8 cellular contexts compared by ENCODE assay signal in the genomic region with DNA sequence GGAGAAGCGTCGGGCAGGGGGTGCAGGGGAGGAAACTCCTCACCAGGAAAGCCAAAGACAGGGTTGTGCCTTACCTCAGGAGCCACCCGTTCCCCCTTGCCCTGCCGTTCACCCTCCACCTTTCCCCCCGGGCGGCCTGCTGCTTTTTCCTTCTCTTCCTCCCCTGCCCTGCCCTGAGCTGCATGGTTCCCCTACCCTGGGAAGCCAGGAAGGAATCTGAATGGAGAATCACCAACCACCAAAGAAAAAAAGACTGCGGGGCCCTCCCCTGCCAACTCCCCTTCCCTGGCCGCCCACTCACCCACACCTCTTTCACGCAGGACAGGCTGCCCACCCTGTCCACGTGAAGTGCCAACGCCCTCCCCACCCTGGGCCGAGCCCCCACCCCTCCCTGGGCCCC. TPM values are rescaled to one million over a fixed set of nuclear protein-coding genes. Genes with fewer than 3 reads are reported as not detected.
DNase-seq lines count a peak whose midpoint lies in the region; ATAC-seq, FAIRE-seq and TF ChIP-seq lines count a peak whose summit lies in the region.

No MANE protein-coding gene starts in this region.

- ATAC-seq in A549 (no peak; a peak in 2 of 6 replicates), left ventricle myocardium superior (peak; percentile 10), GM19395 (IDR thresholded peaks at IDR 0.05; ENCODE audit: unreplicated experiment) (no peak)

- FAIRE-seq in A549 (lab: Jason Lieb, UNC) = no peak

- H3K27ac ChIP-seq in A549 (peak overlapping the region; percentile 91 to 99), HUES64 (ENCODE audit: low read depth, low read length) (peak overlapping the region; percentile 93)

- CTCF ChIA-PET in A549 (lab: Yijun Ruan, JAX) = interaction anchor here (0.7 to 3.1 kb wide), 8 partner anchors 85 to 433 kb away, joined by 3 to 32 read pairs (median 4); a partner anchor contains a TSS

- TF ChIP-seq CTCF in A549 (IDR thresholded peaks at IDR 0.05) = no peak

- no peak for TF ChIP-seq EP300 in A549 (IDR thresholded peaks at IDR 0.05)

- no peak for DNase-seq in A549 (ENCODE audit: low read depth in 1 of 2, low spot score in 1 of 2)
- peak; percentile 13 for DNase-seq in activated effector memory CD4-positive, alpha-beta T cell treated with Interleukin-2 at 50 U/mL for 16 hours
- no peak for DNase-seq in left ventricle myocardium superior
- no peak for DNase-seq in NCI-H510A treated with DMSO at 0.1 percent for 48 hours (lab: John Stamatoyannopoulos, UW)
- no peak for DNase-seq in NCI-H1417 treated with DMSO at 0.1 percent for 48 hours (lab: John Stamatoyannopoulos, UW)

- H3K9me3 ChIP-seq in A549 (no peaks in the 10 kb centered on the region), HUES64 (ENCODE audit: insufficient read depth, low read depth, low read length) (no peaks in the 10 kb centered on the region), skeletal muscle satellite cell (replicated peaks; ENCODE audit: low read length) (no peaks in the 10 kb centered on the region)

- intact Hi-C loops in left ventricle myocardium superior (cut with micrococcal nuclease) = no loop called here

- peaks cover 28% of the 10 kb centered on the region for H3K36me3 ChIP-seq in HUES64 (ENCODE audit: insufficient read depth, low read length)
- peaks cover 25% of the 10 kb centered on the region for H3K36me3 ChIP-seq in skeletal muscle satellite cell (ENCODE audit: insufficient read depth, low read length)

- H3K9ac ChIP-seq in HUES64 (ENCODE audit: low read depth, low read length) = peak overlapping the region; percentile 96
- H3K9ac ChIP-seq in skeletal muscle satellite cell (ENCODE audit: low read depth, low read length) = peak overlapping the region; percentile 98

- peaks cover 48% of the 10 kb centered on the region for H3K4me1 ChIP-seq in A549
- no peaks in the 10 kb centered on the region; the same call in 1 of the 2 replicates for H3K4me1 ChIP-seq in HUES64 (ENCODE audit: insufficient read depth, low read length)
- H3K4me1 ChIP-seq in skeletal muscle satellite cell (ENCODE audit: control insufficient read depth, insufficient read depth, low read length) = peaks cover 27% of the 10 kb centered on the region

- POLR2A ChIA-PET in A549 (lab: Yijun Ruan, JAX) = interaction anchor here (0.5 to 1.7 kb wide), 13 partner anchors 11 to 265 kb away, joined by 3 to 13 read pairs (median 5); a partner anchor contains a TSS

- no peaks in the 10 kb centered on the region for H3K27me3 ChIP-seq in HUES64 (ENCODE audit: insufficient read depth, low read length)
- no peaks in the 10 kb centered on the region for H3K27me3 ChIP-seq in skeletal muscle satellite cell (ENCODE audit: control insufficient read depth, insufficient read depth, low read length)

- TF ChIP-seq POLR2A in A549 (IDR thresholded peaks at IDR 0.05; ENCODE audit: low read length) = no peak

- no peak for TF ChIP-seq RAD21 in A549 (conservative IDR thresholded peaks at IDR 0.05 in 1 of 2, IDR thresholded peaks at IDR 0.05 in 1 of 2)

- peak overlapping the region; percentile 66 for H3K4me3 ChIP-seq in A549
- H3K4me3 ChIP-seq in HUES64 (ENCODE audit: low read length) = peak overlapping the region; percentile 82
- H3K4me3 ChIP-seq in skeletal muscle satellite cell (ENCODE audit: low read length) = peak overlapping the region; percentile 83

- 59% methylated on average over 7 of the region's 12 CpGs for WGBS in A549 (ENCODE audit: missing lambda C conversion rate)
- 41% methylated on average over 7 of the region's 12 CpGs for WGBS in HUES64

- H3K4me2 ChIP-seq in A549 = peak overlapping the region; percentile 91
- H3K4me2 ChIP-seq in skeletal muscle satellite cell (ENCODE audit: low read length) = peak overlapping the region; percentile 89

TF ChIP-seq in A549, 52 proteins besides CTCF, POLR2A, EP300 and RAD21:
- TF ChIP-seq BHLHE40 (IDR thresholded peaks at IDR 0.05; ENCODE audit: low read depth, low read length) (no peak), FOSB (CRISPR knock-in tag; IDR thresholded peaks at IDR 0.05) (no peak), MYC (IDR thresholded peaks at IDR 0.05; ENCODE audit: borderline replicate concordance, low read length) (no peak), KDM5A (IDR thresholded peaks at IDR 0.05) (no peak), TP53 (CRISPR knock-in tag; IDR thresholded peaks at IDR 0.05) (no peak), CEBPB (IDR thresholded peaks at IDR 0.05) (no peak), EHMT2 (IDR thresholded peaks at IDR 0.05; ENCODE audit: low read depth) (no peak), NPAS2 (CRISPR knock-in tag; IDR thresholded peaks at IDR 0.05; ENCODE audit: borderline replicate concordance) (no peak), KDM1A (IDR thresholded peaks at IDR 0.05; ENCODE audit: low read depth) (no peak), CBX8 (IDR thresholded peaks at IDR 0.05) (no peak)

RNA-seq across cellular contexts. Expression of a gene that starts 0.8 kb away (rescaled TPM):
- 41.1 and 41.2 TPM in 2 replicates for polyA plus RNA-seq in A549 (2011; rRNA removed)
- polyA plus RNA-seq in A549 (2012; cell fraction: cytosol; rRNA removed) = 20.7 and 21.0 TPM in 2 replicates
- 37.4 and 41.3 TPM in 2 replicates for polyA plus RNA-seq in A549 (2012; cell fraction: nucleus; rRNA removed)
- 23.6 to 25.0 TPM (median 24.8 TPM) in 3 replicates for polyA plus RNA-seq in A549 (2017; fragmentation: RNase III; extraction: RNeasy Plus Mini Kit Qiagen cat#74134 plus additional on column Dnase treatment)
- 76.4 and 88.5 TPM in 2 replicates for polyA minus RNA-seq in A549 (2011; rRNA and poly(A)+ RNA removed)
- polyA plus RNA-seq in HUES64 (2013, experiment 1 of 2) = 18.3 TPM
- polyA plus RNA-seq in HUES64 (2013, experiment 2 of 2) = 17.6 TPM
- total RNA-seq in left ventricle myocardium superior = 31.6 TPM
- total RNA-seq in skeletal muscle satellite cell (2012; rRNA removed) = 19.9 and 24.3 TPM in 2 replicates

RNA-seq across cellular contexts. Expression of a gene that starts 24.7 kb away (rescaled TPM):
- polyA plus RNA-seq in A549 (2011; rRNA removed) = 108 and 187 TPM in 2 replicates
- 38.7 and 48.0 TPM in 2 replicates for polyA plus RNA-seq in A549 (2012; cell fraction: cytosol; rRNA removed)
- polyA plus RNA-seq in A549 (2012; cell fraction: nucleus; rRNA removed) = 13.9 and 21.7 TPM in 2 replicates
- 99.8 to 119 TPM (median 108 TPM) in 3 replicates for polyA plus RNA-seq in A549 (2017; fragmentation: RNase III; extraction: RNeasy Plus Mini Kit Qiagen cat#74134 plus additional on column Dnase treatment)
- 15.3 and 16.9 TPM in 2 replicates for polyA minus RNA-seq in A549 (2011; rRNA and poly(A)+ RNA removed)
- polyA plus RNA-seq in HUES64 (2013, experiment 1 of 2) = 42.4 TPM
- polyA plus RNA-seq in HUES64 (2013, experiment 2 of 2) = 50.0 TPM
- total RNA-seq in left ventricle myocardium superior = 49.4 TPM
- 62.3 and 71.7 TPM in 2 replicates for total RNA-seq in skeletal muscle satellite cell (2012; rRNA removed)

RNA-seq across cellular contexts. Expression of a gene that starts 25.0 kb away (rescaled TPM):
- polyA plus RNA-seq in A549 (2011; rRNA removed) = 51.9 and 86.9 TPM in 2 replicates
- 53.7 and 75.5 TPM in 2 replicates for polyA plus RNA-seq in A549 (2012; cell fraction: cytosol; rRNA removed)
- polyA plus RNA-seq in A549 (2012; cell fraction: nucleus; rRNA removed) = 34.3 and 62.2 TPM in 2 replicates
- 62.4 to 73.0 TPM (median 64.3 TPM) in 3 replicates for polyA plus RNA-seq in A549 (2017; fragmentation: RNase III; extraction: RNeasy Plus Mini Kit Qiagen cat#74134 plus additional on column Dnase treatment)
- polyA minus RNA-seq in A549 (2011; rRNA and poly(A)+ RNA removed) = 27.6 and 27.8 TPM in 2 replicates
- 49.6 TPM for polyA plus RNA-seq in HUES64 (2013, experiment 1 of 2)
- polyA plus RNA-seq in HUES64 (2013, experiment 2 of 2) = 45.5 TPM
- 161 TPM for total RNA-seq in left ventricle myocardium superior
- 15.7 and 30.4 TPM in 2 replicates for total RNA-seq in skeletal muscle satellite cell (2012; rRNA removed)

RNA-seq across cellular contexts. Expression of a gene that starts 49.5 kb away (rescaled TPM):
- polyA plus RNA-seq in A549 (2011; rRNA removed) (0.37 TPM in 1 of 2 replicates, not detected in the other), A549 (2017; fragmentation: RNase III; extraction: RNeasy Plus Mini Kit Qiagen cat#74134 plus additional on column Dnase treatment) (not detected in 3 replicates)
- polyA plus RNA-seq in A549 (2012; cell fraction: cytosol; rRNA removed) = 0.34 TPM in 1 of 2 replicates, not detected in the other
- not detected in 2 replicates for polyA plus RNA-seq in A549 (2012; cell fraction: nucleus; rRNA removed)
- not detected in 2 replicates for polyA minus RNA-seq in A549 (2011; rRNA and poly(A)+ RNA removed)
- not detected for polyA plus RNA-seq in HUES64 (2013, experiment 1 of 2)
- polyA plus RNA-seq in HUES64 (2013, experiment 2 of 2) = not detected
- total RNA-seq in left ventricle myocardium superior = not detected
- not detected in 2 replicates for total RNA-seq in skeletal muscle satellite cell (2012; rRNA removed)
